In genomic region chr11:65492387-65492636, GRCh38 we compare ENCODE assay signal across 1 cellular context.
TF ChIP-seq lines count a peak whose summit lies in the region.

No MANE protein-coding gene starts in this region.

TF ChIP-seq in IMR-90, 13 proteins besides CTCF, POLR2A, EP300 and RAD21 (continued from another document):
- TF ChIP-seq USF2 (IDR thresholded peaks at IDR 0.05; ENCODE audit: low read depth, low read length): no peak
